Comparison of ENCODE assay signal across 8 cellular contexts in the genomic region with DNA sequence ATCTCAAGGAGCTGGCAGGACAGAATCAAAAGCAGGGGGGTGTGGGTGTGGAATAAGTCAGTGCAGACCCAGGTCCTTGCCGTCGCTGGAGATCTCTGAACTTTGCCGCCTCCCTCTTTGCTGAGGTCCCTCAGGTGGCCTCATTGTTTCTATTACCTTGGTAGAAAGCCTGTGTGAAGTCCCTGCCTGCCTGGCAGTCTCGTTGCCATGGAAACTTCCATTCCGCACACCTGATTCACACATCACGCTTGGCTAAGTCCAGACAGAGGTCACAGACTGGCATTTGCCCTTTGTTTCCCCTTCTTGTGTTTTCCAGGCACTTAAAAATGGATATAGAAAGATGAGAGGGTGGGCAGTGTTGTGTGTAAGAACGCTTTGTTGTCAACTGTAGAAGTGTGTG.
A peak's percentile ranks its signal among the peaks of the same experiment; 100 is the strongest.
DNase-seq lines count a peak whose midpoint lies in the region; ATAC-seq and FAIRE-seq lines count a peak whose summit lies in the region.

No MANE protein-coding gene starts in this region.

- peak overlapping the region; percentile 14 for H3K9ac ChIP-seq in iPS-18a (ENCODE audit: low read length)

- H3K4me3 ChIP-seq in iPS-18a (ENCODE audit: low read length) (peak overlapping the region; percentile 22), small intestine (ENCODE audit: low read depth in 1 of 2, low read length in 2 of 2) (no peak overlapping the region)

- peak overlapping the region; percentile 44 for H3K27ac ChIP-seq in iPS-18a (ENCODE audit: low read length)
- no peak overlapping the region for H3K27ac ChIP-seq in small intestine (ENCODE audit: low read depth in 1 of 2, low read length in 1 of 2)

- H3K27me3 ChIP-seq in iPS-18a (ENCODE audit: control insufficient read depth, insufficient read depth, low read length) (no peaks in the 10 kb centered on the region), small intestine (ENCODE audit: control insufficient read depth in 2 of 2, insufficient read depth in 2 of 2, low read length in 2 of 2) (no peaks in the 10 kb centered on the region)

- H3K4me1 ChIP-seq in iPS-18a (ENCODE audit: control insufficient read depth, low read depth, low read length) (peaks cover 21% of the 10 kb centered on the region), small intestine (ENCODE audit: control insufficient read depth in 2 of 2, insufficient read depth in 1 of 2, low read depth in 1 of 2, low read length in 1 of 2) (no peaks in the 10 kb centered on the region)

- in situ Hi-C loops in Caki2 (cut with HindIII; ENCODE audit: low pct_unique_long_range_greater_than_20kb, low sequenced_read_pairs): no loop called here

- H3K36me3 ChIP-seq in iPS-18a (ENCODE audit: control insufficient read depth, low read depth, low read length) (no peaks in the 10 kb centered on the region), small intestine (ENCODE audit: control insufficient read depth in 2 of 2, insufficient read depth in 2 of 2, low read length in 2 of 2) (no peaks in the 10 kb centered on the region)

- ATAC-seq in GM21825 (IDR thresholded peaks at IDR 0.05; ENCODE audit: unreplicated experiment) (peak; percentile 75), HG02970 (IDR thresholded peaks at IDR 0.05; ENCODE audit: low FRiP score, unreplicated experiment) (no peak)

- WGBS in small intestine, 3 donors: 17 to 39% (median 33%) methylated on average over 7 of the region's 7 CpGs

- DNase-seq in Caki2 (ENCODE audit: low read depth) (peak; percentile 97), NCI-H345 treated with DMSO at 0.1 percent for 48 hours (lab: John Stamatoyannopoulos, UW; ENCODE audit: unreplicated experiment) (peak; percentile 22), small intestine (no peak), GF-D8 (lab: John Stamatoyannopoulos, UW) (no peak), OCI-M1 (lab: John Stamatoyannopoulos, UW) (no peak)

- no peaks in the 10 kb centered on the region for H3K9me3 ChIP-seq in iPS-18a (ENCODE audit: control insufficient read depth, low read depth, low read length)
- H3K9me3 ChIP-seq in small intestine (ENCODE audit: control insufficient read depth, low read depth): no peaks in the 10 kb centered on the region

- FAIRE-seq in small intestine (lab: Jason Lieb, UNC): no peak

Comparison
In these comparisons a context has a peak if more than half of its experiments do, and no peak if none do; other contexts are left out.
1. DNase-seq: peak in Caki2 (single experiment) and NCI-H345 treated with DMSO at 0.1 percent for 48 hours (single experiment); none in small intestine (single experiment), GF-D8 (single experiment) and OCI-M1 (single experiment).